Comparison of ENCODE assay signal across 26 cellular contexts in genomic region chr20:25023316-25023715, GRCh38. TPM values are rescaled to one million over a fixed set of nuclear protein-coding genes. Genes with fewer than 3 reads are reported as not detected.
DNase-seq lines count a peak whose midpoint lies in the region; ATAC-seq, FAIRE-seq and TF ChIP-seq lines count a peak whose summit lies in the region.
"Had no signal": no experiment of that assay in that cellular context is flagged by ENCODE, and none has a peak within 500 bp of the region (broad histone marks: within the 10 kb centered on the region; RNA-seq: fewer than 3 reads in every experiment).

No MANE protein-coding gene starts in this region.

- H3K36me3 ChIP-seq in esophagus squamous epithelium = peaks cover 0 to 28% (median 0%) of the 10 kb centered on the region in 3 donors
- no peaks in the 10 kb centered on the region for H3K36me3 ChIP-seq in parathyroid adenoma (ENCODE audit: control insufficient read depth, insufficient read depth, low read length)
- H3K36me3 ChIP-seq: uterus, WERI-Rb-1 had no signal

- no peak for DNase-seq in natural killer cell
- no peak for DNase-seq in natural killer cell treated with Interleukin-12 subunit alpha and Interleukin-12 subunit beta and Interleukin-15 and Interleukin-18, amount 100 ng/mL, for 72 hours (ENCODE audit: low spot score)
- DNase-seq in esophagus squamous epithelium (lab: John Stamatoyannopoulos, UW) = no peak
- DNase-seq in D721Med (ENCODE audit: insufficient read length, low spot score) = no peak
- no peak for DNase-seq in hypothalamus (lab: John Stamatoyannopoulos, UW)
- no peak for DNase-seq in hippocampal formation (lab: John Stamatoyannopoulos, UW)
- no peak for DNase-seq in activated CD8-positive, alpha-beta memory T cell treated with anti-CD3 and anti-CD28 coated beads for 24 hours
- DNase-seq: activated CD4-positive, alpha-beta T cell treated with anti-CD3 and anti-CD28 coated beads, Interleukin-2, amount 50 U/mL, for 1 hour; activated gamma-delta T cell treated with Interleukin-2 at 50 U/mL for 16 hours; CD4-positive, alpha-beta T cell; DMS153; H7; IMR-90; NCI-H1417 treated with DMSO at 0.1 percent for 48 hours; NCI-H2107; occipital lobe; stimulated activated CD4-positive, alpha-beta T cell treated with anti-CD3 and anti-CD28 coated beads, Interleukin-15, amount 100 ng/mL, for 24 hours; uterus; WERI-Rb-1 had no signal

- no peak overlapping the region for H3K4me2 ChIP-seq in parathyroid adenoma (ENCODE audit: low read length)

- H2AFZ ChIP-seq in parathyroid adenoma = peak overlapping the region; percentile 70

- no peaks in the 10 kb centered on the region for H3K27me3 ChIP-seq in esophagus squamous epithelium
- H3K27me3 ChIP-seq in parathyroid adenoma (ENCODE audit: control insufficient read depth, insufficient read depth, low read length) = no peaks in the 10 kb centered on the region
- H3K27me3 ChIP-seq: uterus had no signal

- TF ChIP-seq CTCF in natural killer cell (IDR thresholded peaks at IDR 0.05) (no peak), esophagus squamous epithelium (IDR thresholded peaks at IDR 0.05) (no peak), parathyroid adenoma (IDR thresholded peaks at IDR 0.05) (no peak), D721Med (IDR thresholded peaks at IDR 0.05; ENCODE audit: insufficient read depth, missing control alignments) (no peak)

- H3K9me3 Mint-ChIP-seq in natural killer cell = no peaks in the 10 kb centered on the region
- H3K9me3 Mint-ChIP-seq in natural killer cell treated with Interleukin-12 subunit alpha and Interleukin-12 subunit beta and Interleukin-15 and Interleukin-18, amount 100 ng/mL, for 72 hours = no peaks in the 10 kb centered on the region
- H3K9me3 Mint-ChIP-seq: CD4-positive, alpha-beta T cell; dendritic cell treated with granulocyte-macrophage colony-stimulating factor and Interleukin-4, amounts not matched to agents 40 ng/mL and 50 ng/mL, for 4 days; T-helper 2 cell treated with Interferon-gamma antibody and Interleukin-4, amounts not matched to agents 5 μg/mL and 100 μg/mL, for 36 hours had no signal

- H3K27ac ChIP-seq in esophagus squamous epithelium = peak overlapping the region in 3 of 4 donors; percentile 35 to 63 (median 45)
- peak overlapping the region; percentile 69 for H3K27ac ChIP-seq in parathyroid adenoma
- H3K27ac ChIP-seq: uterus, WERI-Rb-1 had no signal

- H3K9me3 ChIP-seq in esophagus squamous epithelium (no peaks in the 10 kb centered on the region), parathyroid adenoma (ENCODE audit: control insufficient read depth, low read length) (no peaks in the 10 kb centered on the region)
- H3K9me3 ChIP-seq: uterus had no signal

- no peak for FAIRE-seq in D721Med (lab: Jason Lieb, UNC)
- FAIRE-seq: G401.6, GM18507 had no signal

- intact Hi-C loops in natural killer cell (cut with micrococcal nuclease) = no loop called here
- intact Hi-C loops in esophagus squamous epithelium (cut with DNase I) = no loop called here

- H3K4me3 ChIP-seq in esophagus squamous epithelium = no peak overlapping the region
- H3K4me3 ChIP-seq in parathyroid adenoma (ENCODE audit: low read depth, low read length) = no peak overlapping the region
- H3K4me3 ChIP-seq: lung, uterus had no signal

- H3K4me1 ChIP-seq in esophagus squamous epithelium = peaks cover 12 to 64% (median 25%) of the 10 kb centered on the region in 3 donors
- H3K4me1 ChIP-seq in parathyroid adenoma = peaks cover 7% of the 10 kb centered on the region
- H3K4me1 ChIP-seq: uterus had no signal

- H3K79me2 ChIP-seq in parathyroid adenoma = peaks cover 50% of the 10 kb centered on the region

- H3K36me3 Mint-ChIP-seq in natural killer cell = no peaks in the 10 kb centered on the region
- no peaks in the 10 kb centered on the region for H3K36me3 Mint-ChIP-seq in natural killer cell treated with Interleukin-12 subunit alpha and Interleukin-12 subunit beta and Interleukin-15 and Interleukin-18, amount 100 ng/mL, for 72 hours

- WGBS in esophagus squamous epithelium, 2 donors = 67 to 89% methylated on average over 1 to 5 of the region's 10 CpGs

- ATAC-seq in natural killer cell = no peak
- ATAC-seq in natural killer cell treated with Interleukin-12 subunit alpha and Interleukin-12 subunit beta and Interleukin-15 and Interleukin-18, amount 100 ng/mL, for 72 hours = no peak
- ATAC-seq: SK-N-SH treated with all-trans-retinoic acid at 6 μM for 48 hours had no signal

- H3K4me1 Mint-ChIP-seq in natural killer cell = peaks cover 39 to 52% of the 10 kb centered on the region in 2 donors
- peaks cover 10 to 20% of the 10 kb centered on the region in 2 donors for H3K4me1 Mint-ChIP-seq in natural killer cell treated with Interleukin-12 subunit alpha and Interleukin-12 subunit beta and Interleukin-15 and Interleukin-18, amount 100 ng/mL, for 72 hours (ENCODE audit: low read depth in 2 of 2)

- TF ChIP-seq POLR2A in esophagus squamous epithelium (IDR thresholded peaks at IDR 0.05) = no peak

- H3K27me3 Mint-ChIP-seq in natural killer cell (ENCODE audit: low read depth in 2 of 2) = no peaks in the 10 kb centered on the region
- H3K27me3 Mint-ChIP-seq in natural killer cell treated with Interleukin-12 subunit alpha and Interleukin-12 subunit beta and Interleukin-15 and Interleukin-18, amount 100 ng/mL, for 72 hours = no peaks in the 10 kb centered on the region
- H3K27me3 Mint-ChIP-seq: CD4-positive, alpha-beta T cell; dendritic cell treated with granulocyte-macrophage colony-stimulating factor and Interleukin-4, amounts not matched to agents 40 ng/mL and 50 ng/mL, for 4 days had no signal

- no peak overlapping the region for H3K9ac ChIP-seq in parathyroid adenoma

- H3K4me3 Mint-ChIP-seq in natural killer cell = no peak overlapping the region
- no peak overlapping the region for H3K4me3 Mint-ChIP-seq in natural killer cell treated with Interleukin-12 subunit alpha and Interleukin-12 subunit beta and Interleukin-15 and Interleukin-18, amount 100 ng/mL, for 72 hours
- H3K4me3 Mint-ChIP-seq: CD4-positive, alpha-beta T cell; dendritic cell treated with granulocyte-macrophage colony-stimulating factor and Interleukin-4, amounts not matched to agents 40 ng/mL and 50 ng/mL, for 4 days; T-helper 2 cell treated with Interferon-gamma antibody and Interleukin-4, amounts not matched to agents 5 μg/mL and 100 μg/mL, for 36 hours had no signal

- peak overlapping the region; percentile 51 to 67 for H3K27ac Mint-ChIP-seq in natural killer cell
- peak overlapping the region in 1 of 2 donors; percentile 87 for H3K27ac Mint-ChIP-seq in natural killer cell treated with Interleukin-12 subunit alpha and Interleukin-12 subunit beta and Interleukin-15 and Interleukin-18, amount 100 ng/mL, for 72 hours
- H3K27ac Mint-ChIP-seq: CD4-positive, alpha-beta T cell; dendritic cell treated with granulocyte-macrophage colony-stimulating factor and Interleukin-4, amounts not matched to agents 40 ng/mL and 50 ng/mL, for 4 days; T-helper 2 cell treated with Interferon-gamma antibody and Interleukin-4, amounts not matched to agents 5 μg/mL and 100 μg/mL, for 36 hours had no signal

RNA-seq across cellular contexts. Expression of gene APMAP, which starts 30.8 kb away (rescaled TPM):
- total RNA-seq in natural killer cell (100 to 1,000 TPM; 205 to 212 (median 207) TPM), esophagus squamous epithelium (10 to 100 TPM; 16.7 to 38.4 (median 25.6) TPM)
- total RNA-seq in natural killer cell treated with Interleukin-12 subunit alpha and Interleukin-12 subunit beta and Interleukin-15 and Interleukin-18, amount 100 ng/mL, for 72 hours = 100 to 1,000 TPM; 109 to 206 TPM

RNA-seq across cellular contexts. Expression of gene ACSS1, which starts 34.6 kb away (rescaled TPM):
- total RNA-seq in natural killer cell = 10 to 100 TPM; 46.3 to 67.4 (median 57.4) TPM
- 1 to 10 TPM; 5.8 to 7.6 TPM for total RNA-seq in natural killer cell treated with Interleukin-12 subunit alpha and Interleukin-12 subunit beta and Interleukin-15 and Interleukin-18, amount 100 ng/mL, for 72 hours
- total RNA-seq in esophagus squamous epithelium = 10 to 100 TPM in 3 of 4 donors, 1 to 10 TPM in 1; 5.8 to 23.5 (median 11.1) TPM
- total RNA-seq: H7 had no signal

RNA-seq across cellular contexts. Expression of gene VSX1, which starts 58.6 kb away (rescaled TPM):
- total RNA-seq in natural killer cell = not detected
- not detected for total RNA-seq in natural killer cell treated with Interleukin-12 subunit alpha and Interleukin-12 subunit beta and Interleukin-15 and Interleukin-18, amount 100 ng/mL, for 72 hours
- not detected for total RNA-seq in esophagus squamous epithelium
- total RNA-seq: CD4-positive, alpha-beta T cell; H7; IMR-90; lung; occipital lobe had no signal
